9 cellular contexts compared by ENCODE assay signal in genomic region chr3:5205165-5205941, GRCh38. TPM values are rescaled to one million over a fixed set of nuclear protein-coding genes. Genes with fewer than 3 reads are reported as not detected.
DNase-seq lines count a peak whose midpoint lies in the region; ATAC-seq and TF ChIP-seq lines count a peak whose summit lies in the region.
"Had no signal": no experiment of that assay in that cellular context is flagged by ENCODE, and none has a peak within 500 bp of the region (broad histone marks: within the 10 kb centered on the region; RNA-seq: fewer than 3 reads in every experiment).

No MANE protein-coding gene starts in this region.

- no peaks in the 10 kb centered on the region for H3K4me1 ChIP-seq in heart left ventricle

- no peak overlapping the region for H3K27ac ChIP-seq in heart left ventricle
- H3K27ac ChIP-seq: VCaP had no signal

- intact Hi-C loops in heart left ventricle (cut with DNase I): no loop called here

- TF ChIP-seq CTCF in glutamatergic neuron (IDR thresholded peaks at IDR 0.05; ENCODE audit: partially characterized antibody, unreplicated experiment) (no peak), heart left ventricle (IDR thresholded peaks at IDR 0.05) (no peak)

- 82 to 87% (median 83%) methylated on average over 7 of the region's 7 CpGs for WGBS in heart left ventricle, 4 donors

- peak; percentile 68 for DNase-seq in fibroblast of peridontal ligament (ENCODE audit: extremely low read depth)
- no peak for DNase-seq in NCI-H748 (lab: John Stamatoyannopoulos, UW; ENCODE audit: unreplicated experiment)
- no peak for DNase-seq in AG08395 (ENCODE audit: low spot score)
- DNase-seq in glutamatergic neuron: no peak
- DNase-seq in heart left ventricle: no peak

- H3K27ac Mint-ChIP-seq in glutamatergic neuron (ENCODE audit: unreplicated experiment): no peak overlapping the region

- no peak for TF ChIP-seq POLR2A in heart left ventricle (IDR thresholded peaks at IDR 0.05)

- peak; percentile 99 for ATAC-seq in GM18511 (IDR thresholded peaks at IDR 0.05; ENCODE audit: unreplicated experiment)
- ATAC-seq in GM21381 (IDR thresholded peaks at IDR 0.05; ENCODE audit: unreplicated experiment): peak; percentile 99
- ATAC-seq in HG03439 (IDR thresholded peaks at IDR 0.05; ENCODE audit: unreplicated experiment): peak; percentile 98
- ATAC-seq in heart left ventricle: no peak

- H3K36me3 ChIP-seq in heart left ventricle: peaks cover 0 to 100% (median 100%) of the 10 kb centered on the region in 9 donors

- H3K36me3 Mint-ChIP-seq in glutamatergic neuron (ENCODE audit: unreplicated experiment): no peaks in the 10 kb centered on the region

- no peak overlapping the region for H3K4me3 ChIP-seq in heart left ventricle

- no peaks in the 10 kb centered on the region for H3K27me3 ChIP-seq in heart left ventricle

- H3K9me3 ChIP-seq in heart left ventricle: no peaks in the 10 kb centered on the region

- H3K4me1 Mint-ChIP-seq in glutamatergic neuron (ENCODE audit: low read depth, unreplicated experiment): peaks cover 5% of the 10 kb centered on the region

- H3K27me3 Mint-ChIP-seq in glutamatergic neuron (ENCODE audit: unreplicated experiment): no peaks in the 10 kb centered on the region

- no peak overlapping the region for H3K4me3 Mint-ChIP-seq in glutamatergic neuron (ENCODE audit: unreplicated experiment)

- no peaks in the 10 kb centered on the region for H3K9me3 Mint-ChIP-seq in glutamatergic neuron (ENCODE audit: unreplicated experiment)

RNA-seq across cellular contexts. Expression of gene EDEM1, which starts 17.8 kb away (rescaled TPM):
- total RNA-seq in glutamatergic neuron (ENCODE audit: unreplicated experiment): 16.3 TPM
- total RNA-seq in heart left ventricle: 10 to 100 TPM in 5 of 9 donors, 1 to 10 TPM in 4; 6.8 to 24.6 (median 10.9) TPM
- 1 to 10 TPM; 1.9 to 8.4 TPM for polyA plus RNA-seq in heart left ventricle

Comparison
In these comparisons a context has a peak if more than half of its experiments do, and no peak if none do; other contexts are left out.
1. ATAC-seq: peak in GM18511 (single experiment), GM21381 (single experiment) and HG03439 (single experiment); none in heart left ventricle (0 of 4).